Comparison of ENCODE assay signal across 15 cellular contexts in genomic region chr5:54551906-54552305, GRCh38. TPM values are rescaled to one million over a fixed set of nuclear protein-coding genes. Genes with fewer than 3 reads are reported as not detected.
A peak's percentile ranks its signal among the peaks of the same experiment; 100 is the strongest.
DNase-seq lines count a peak whose midpoint lies in the region; ATAC-seq and TF ChIP-seq lines count a peak whose summit lies in the region.
"Had no signal": no experiment of that assay in that cellular context is flagged by ENCODE, and none has a peak within 500 bp of the region (broad histone marks: within the 10 kb centered on the region; RNA-seq: fewer than 3 reads in every experiment).

No MANE protein-coding gene starts in this region.

- no peak for ATAC-seq in right cardiac atrium
- ATAC-seq in GM18502 (IDR thresholded peaks at IDR 0.05; ENCODE audit: poor library complexity, unreplicated experiment) = no peak

- peak overlapping the region; percentile 15 for H3K27ac ChIP-seq in cardiac muscle cell
- H3K27ac ChIP-seq in right cardiac atrium (ENCODE audit: low read length) = no peak overlapping the region
- H3K27ac ChIP-seq: 22Rv1; BLaER1 treated with 17β-estradiol and CSF1 and Interleukin-3, amounts not matched to agents 10 nM and 100 nM had no signal

- peaks cover 3% of the 10 kb centered on the region for H3K36me3 Mint-ChIP-seq in activated CD4-positive, alpha-beta memory T cell treated with anti-CD3 and anti-CD28 coated beads for 36 hours

- H3K4me1 ChIP-seq in cardiac muscle cell (ENCODE audit: low read depth) = no peaks in the 10 kb centered on the region
- peaks cover 7% of the 10 kb centered on the region for H3K4me1 ChIP-seq in right cardiac atrium (ENCODE audit: control insufficient read depth, insufficient read depth, low read length)

- POLR2A ChIA-PET in activated CD4-positive, alpha-beta memory T cell treated with anti-CD3 and anti-CD28 coated beads for 36 hours (lab: Charles Lee) = no interaction called here

- H3K27me3 ChIP-seq in cardiac muscle cell (no peaks in the 10 kb centered on the region), right cardiac atrium (ENCODE audit: control insufficient read depth, insufficient read depth) (no peaks in the 10 kb centered on the region)
- H3K27me3 ChIP-seq: BLaER1 treated with 17β-estradiol and CSF1 and Interleukin-3, amounts not matched to agents 10 nM and 100 nM had no signal

- H3K4me3 Mint-ChIP-seq in activated CD4-positive, alpha-beta memory T cell treated with anti-CD3 and anti-CD28 coated beads for 36 hours = no peak overlapping the region

- 91% methylated on average over 11 of the region's 11 CpGs for WGBS in right cardiac atrium

- CTCF ChIA-PET in activated CD4-positive, alpha-beta memory T cell treated with anti-CD3 and anti-CD28 coated beads for 36 hours (lab: Charles Lee) = no interaction called here

- no peaks in the 10 kb centered on the region for H3K9me3 Mint-ChIP-seq in activated CD4-positive, alpha-beta memory T cell treated with anti-CD3 and anti-CD28 coated beads for 36 hours

- peaks cover 3% of the 10 kb centered on the region for H3K36me3 ChIP-seq in cardiac muscle cell

- TF ChIP-seq CTCF in cardiac muscle cell (IDR thresholded peaks at IDR 0.05; ENCODE audit: low read depth, low read length) = no peak

- H3K27me3 Mint-ChIP-seq in activated CD4-positive, alpha-beta memory T cell treated with anti-CD3 and anti-CD28 coated beads for 36 hours = no peaks in the 10 kb centered on the region

- H3K9me3 ChIP-seq in cardiac muscle cell (ENCODE audit: low read depth) (no peaks in the 10 kb centered on the region), right cardiac atrium (ENCODE audit: control insufficient read depth, low read length) (no peaks in the 10 kb centered on the region)
- H3K9me3 ChIP-seq: BLaER1 treated with 17β-estradiol and CSF1 and Interleukin-3, amounts not matched to agents 10 nM and 100 nM had no signal

- no peak for DNase-seq in cardiac muscle cell (ENCODE audit: low read depth in 1 of 2, low spot score in 1 of 2)
- DNase-seq in right cardiac atrium = no peak
- peak; percentile 40 to 48 for DNase-seq in hippocampal formation (lab: John Stamatoyannopoulos, UW)
- peak; percentile 15 for DNase-seq in occipital lobe (lab: John Stamatoyannopoulos, UW)
- DNase-seq in activated CD4-positive, alpha-beta memory T cell treated with anti-CD3 and anti-CD28 coated beads for 36 hours = no peak
- DNase-seq in HPDE6-E6E7 (ENCODE audit: extremely low spot score) = no peak
- DNase-seq in HuH-7 (ENCODE audit: low spot score) = no peak
- DNase-seq: Kasumi-1, NCI-H1417, NCI-H2029, NCI-H2171 treated with DMSO at 0.1 percent for 48 hours, NCI-H774 had no signal

- H3K4me1 Mint-ChIP-seq in activated CD4-positive, alpha-beta memory T cell treated with anti-CD3 and anti-CD28 coated beads for 36 hours (ENCODE audit: low read depth) = no peaks in the 10 kb centered on the region

- no peak overlapping the region for H3K27ac Mint-ChIP-seq in activated CD4-positive, alpha-beta memory T cell treated with anti-CD3 and anti-CD28 coated beads for 36 hours

- H3K4me3 ChIP-seq in cardiac muscle cell (no peak overlapping the region), right cardiac atrium (ENCODE audit: low read length) (no peak overlapping the region)
- H3K4me3 ChIP-seq: BLaER1 treated with 17β-estradiol and CSF1 and Interleukin-3, amounts not matched to agents 10 nM and 100 nM had no signal

- intact Hi-C loops in right cardiac atrium (cut with DNase I) = no loop called here
- intact Hi-C loops in activated CD4-positive, alpha-beta memory T cell treated with anti-CD3 and anti-CD28 coated beads for 36 hours (cut with micrococcal nuclease) = no loop called here

RNA-seq across cellular contexts. Expression of gene SNX18, which starts 34.3 kb away (rescaled TPM):
- total RNA-seq in cardiac muscle cell (108 and 120 TPM in 2 replicates), right cardiac atrium (10 to 100 TPM; 12.0 to 14.0 (median 12.8) TPM), occipital lobe (25.4 TPM)
- polyA plus RNA-seq in cardiac muscle cell (8.7 and 15.6 TPM in 2 replicates), right cardiac atrium (3.8 TPM)
- total RNA-seq in activated CD4-positive, alpha-beta memory T cell treated with anti-CD3 and anti-CD28 coated beads for 36 hours = 1 to 10 TPM; 8.5 to 8.7 TPM

Comparison
In these comparisons a context has a peak if more than half of its experiments do, and no peak if none do; other contexts are left out.
1. DNase-seq: peak in hippocampal formation (2 of 2) and occipital lobe (single experiment); none in cardiac muscle cell (0 of 2), right cardiac atrium (0 of 3), activated CD4-positive, alpha-beta memory T cell treated with anti-CD3 and anti-CD28 coated beads for 36 hours (single experiment), HPDE6-E6E7 (single experiment) and HuH-7 (single experiment).